1 cellular context compared by ENCODE assay signal in the genomic region with DNA sequence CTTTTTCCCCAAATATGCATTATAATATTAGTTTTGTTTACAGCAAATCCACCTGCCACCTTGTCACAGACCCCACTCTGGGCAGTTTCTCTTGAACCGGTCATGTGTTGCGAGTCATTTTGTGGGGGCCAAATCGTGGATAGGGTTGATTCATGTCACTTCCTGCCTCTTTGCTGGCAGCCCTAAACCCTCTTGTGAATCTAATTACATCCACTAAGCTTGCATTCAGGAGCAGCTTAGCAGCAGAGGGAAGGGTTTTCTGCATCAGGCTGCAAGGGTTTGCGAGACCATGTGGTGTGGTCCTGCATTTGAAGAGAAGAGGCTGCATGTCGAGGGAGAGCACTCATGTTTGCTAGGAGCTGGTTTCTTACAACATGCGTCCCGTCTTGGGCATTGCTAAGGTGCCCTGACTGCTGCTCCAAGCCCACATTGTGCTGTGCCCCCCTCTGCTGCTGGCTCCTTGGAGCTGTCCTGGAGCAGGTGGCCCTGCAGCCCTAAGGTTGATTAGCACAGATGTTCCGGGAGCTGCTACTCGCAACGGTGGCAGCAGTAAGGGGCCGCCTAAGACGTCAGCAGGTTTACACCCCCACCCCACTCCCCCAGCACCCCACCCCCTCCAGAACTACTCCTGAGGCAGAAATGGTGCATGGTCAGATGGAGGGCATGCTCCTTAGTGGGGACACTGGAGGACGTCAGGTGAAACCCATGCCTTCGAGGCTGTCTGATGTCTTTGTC.
TF ChIP-seq lines count a peak whose summit lies in the region.

No MANE protein-coding gene starts in this region.

TF ChIP-seq in GM23338, 12 proteins besides CTCF, POLR2A, EP300 and RAD21:
- TF ChIP-seq, protein P1, sequence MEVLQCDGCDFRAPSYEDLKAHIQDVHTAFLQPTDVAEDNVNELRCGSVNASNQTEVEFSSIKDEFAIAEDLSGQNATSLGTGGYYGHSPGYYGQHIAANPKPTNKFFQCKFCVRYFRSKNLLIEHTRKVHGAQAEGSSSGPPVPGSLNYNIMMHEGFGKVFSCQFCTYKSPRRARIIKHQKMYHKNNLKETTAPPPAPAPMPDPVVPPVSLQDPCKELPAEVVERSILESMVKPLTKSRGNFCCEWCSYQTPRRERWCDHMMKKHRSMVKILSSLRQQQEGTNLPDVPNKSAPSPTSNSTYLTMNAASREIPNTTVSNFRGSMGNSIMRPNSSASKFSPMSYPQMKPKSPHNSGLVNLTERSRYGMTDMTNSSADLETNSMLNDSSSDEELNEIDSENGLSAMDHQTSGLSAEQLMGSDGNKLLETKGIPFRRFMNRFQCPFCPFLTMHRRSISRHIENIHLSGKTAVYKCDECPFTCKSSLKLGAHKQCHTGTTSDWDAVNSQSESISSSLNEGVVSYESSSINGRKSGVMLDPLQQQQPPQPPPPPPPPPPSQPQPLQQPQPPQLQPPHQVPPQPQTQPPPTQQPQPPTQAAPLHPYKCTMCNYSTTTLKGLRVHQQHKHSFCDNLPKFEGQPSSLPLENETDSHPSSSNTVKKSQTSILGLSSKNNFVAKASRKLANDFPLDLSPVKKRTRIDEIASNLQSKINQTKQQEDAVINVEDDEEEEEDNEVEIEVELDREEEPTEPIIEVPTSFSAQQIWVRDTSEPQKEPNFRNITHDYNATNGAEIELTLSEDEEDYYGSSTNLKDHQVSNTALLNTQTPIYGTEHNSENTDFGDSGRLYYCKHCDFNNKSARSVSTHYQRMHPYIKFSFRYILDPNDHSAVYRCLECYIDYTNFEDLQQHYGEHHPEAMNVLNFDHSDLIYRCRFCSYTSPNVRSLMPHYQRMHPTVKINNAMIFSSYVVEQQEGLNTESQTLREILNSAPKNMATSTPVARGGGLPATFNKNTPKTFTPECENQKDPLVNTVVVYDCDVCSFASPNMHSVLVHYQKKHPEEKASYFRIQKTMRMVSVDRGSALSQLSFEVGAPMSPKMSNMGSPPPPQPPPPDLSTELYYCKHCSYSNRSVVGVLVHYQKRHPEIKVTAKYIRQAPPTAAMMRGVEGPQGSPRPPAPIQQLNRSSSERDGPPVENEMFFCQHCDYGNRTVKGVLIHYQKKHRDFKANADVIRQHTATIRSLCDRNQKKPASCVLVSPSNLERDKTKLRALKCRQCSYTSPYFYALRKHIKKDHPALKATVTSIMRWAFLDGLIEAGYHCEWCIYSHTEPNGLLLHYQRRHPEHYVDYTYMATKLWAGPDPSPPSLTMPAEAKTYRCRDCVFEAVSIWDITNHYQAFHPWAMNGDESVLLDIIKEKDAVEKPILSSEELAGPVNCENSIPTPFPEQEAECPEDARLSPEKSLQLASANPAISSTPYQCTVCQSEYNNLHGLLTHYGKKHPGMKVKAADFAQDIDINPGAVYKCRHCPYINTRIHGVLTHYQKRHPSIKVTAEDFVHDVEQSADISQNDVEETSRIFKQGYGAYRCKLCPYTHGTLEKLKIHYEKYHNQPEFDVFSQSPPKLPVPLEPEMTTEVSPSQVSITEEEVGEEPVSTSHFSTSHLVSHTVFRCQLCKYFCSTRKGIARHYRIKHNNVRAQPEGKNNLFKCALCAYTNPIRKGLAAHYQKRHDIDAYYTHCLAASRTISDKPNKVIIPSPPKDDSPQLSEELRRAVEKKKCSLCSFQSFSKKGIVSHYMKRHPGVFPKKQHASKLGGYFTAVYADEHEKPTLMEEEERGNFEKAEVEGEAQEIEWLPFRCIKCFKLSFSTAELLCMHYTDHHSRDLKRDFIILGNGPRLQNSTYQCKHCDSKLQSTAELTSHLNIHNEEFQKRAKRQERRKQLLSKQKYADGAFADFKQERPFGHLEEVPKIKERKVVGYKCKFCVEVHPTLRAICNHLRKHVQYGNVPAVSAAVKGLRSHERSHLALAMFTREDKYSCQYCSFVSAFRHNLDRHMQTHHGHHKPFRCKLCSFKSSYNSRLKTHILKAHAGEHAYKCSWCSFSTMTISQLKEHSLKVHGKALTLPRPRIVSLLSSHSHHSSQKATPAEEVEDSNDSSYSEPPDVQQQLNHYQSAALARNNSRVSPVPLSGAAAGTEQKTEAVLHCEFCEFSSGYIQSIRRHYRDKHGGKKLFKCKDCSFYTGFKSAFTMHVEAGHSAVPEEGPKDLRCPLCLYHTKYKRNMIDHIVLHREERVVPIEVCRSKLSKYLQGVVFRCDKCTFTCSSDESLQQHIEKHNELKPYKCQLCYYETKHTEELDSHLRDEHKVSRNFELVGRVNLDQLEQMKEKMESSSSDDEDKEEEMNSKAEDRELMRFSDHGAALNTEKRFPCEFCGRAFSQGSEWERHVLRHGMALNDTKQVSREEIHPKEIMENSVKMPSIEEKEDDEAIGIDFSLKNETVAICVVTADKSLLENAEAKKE (CRISPR knock-in tag; IDR thresholded peaks at IDR 0.05): no peak
- TF ChIP-seq JUNB (IDR thresholded peaks at IDR 0.05; ENCODE audit: unreplicated experiment) (no peak), ZNF114 (CRISPR knock-in tag; IDR thresholded peaks at IDR 0.05) (no peak), POLR2AphosphoS5 (IDR thresholded peaks at IDR 0.05; ENCODE audit: low read depth) (no peak), STAT1 (IDR thresholded peaks at IDR 0.05; ENCODE audit: unreplicated experiment) (no peak), EZH2 (IDR thresholded peaks at IDR 0.05; ENCODE audit: low read depth, unreplicated experiment) (no peak), EZH2phosphoT487 (IDR thresholded peaks at IDR 0.05; ENCODE audit: unreplicated experiment) (no peak), NANOG (IDR thresholded peaks at IDR 0.05; ENCODE audit: borderline replicate concordance) (no peak), ZNF331 (CRISPR knock-in tag; IDR thresholded peaks at IDR 0.05; ENCODE audit: low read depth) (no peak), CREB1 (CRISPR knock-in tag; IDR thresholded peaks at IDR 0.05; ENCODE audit: low read depth) (no peak)
- TF ChIP-seq, protein P2, sequence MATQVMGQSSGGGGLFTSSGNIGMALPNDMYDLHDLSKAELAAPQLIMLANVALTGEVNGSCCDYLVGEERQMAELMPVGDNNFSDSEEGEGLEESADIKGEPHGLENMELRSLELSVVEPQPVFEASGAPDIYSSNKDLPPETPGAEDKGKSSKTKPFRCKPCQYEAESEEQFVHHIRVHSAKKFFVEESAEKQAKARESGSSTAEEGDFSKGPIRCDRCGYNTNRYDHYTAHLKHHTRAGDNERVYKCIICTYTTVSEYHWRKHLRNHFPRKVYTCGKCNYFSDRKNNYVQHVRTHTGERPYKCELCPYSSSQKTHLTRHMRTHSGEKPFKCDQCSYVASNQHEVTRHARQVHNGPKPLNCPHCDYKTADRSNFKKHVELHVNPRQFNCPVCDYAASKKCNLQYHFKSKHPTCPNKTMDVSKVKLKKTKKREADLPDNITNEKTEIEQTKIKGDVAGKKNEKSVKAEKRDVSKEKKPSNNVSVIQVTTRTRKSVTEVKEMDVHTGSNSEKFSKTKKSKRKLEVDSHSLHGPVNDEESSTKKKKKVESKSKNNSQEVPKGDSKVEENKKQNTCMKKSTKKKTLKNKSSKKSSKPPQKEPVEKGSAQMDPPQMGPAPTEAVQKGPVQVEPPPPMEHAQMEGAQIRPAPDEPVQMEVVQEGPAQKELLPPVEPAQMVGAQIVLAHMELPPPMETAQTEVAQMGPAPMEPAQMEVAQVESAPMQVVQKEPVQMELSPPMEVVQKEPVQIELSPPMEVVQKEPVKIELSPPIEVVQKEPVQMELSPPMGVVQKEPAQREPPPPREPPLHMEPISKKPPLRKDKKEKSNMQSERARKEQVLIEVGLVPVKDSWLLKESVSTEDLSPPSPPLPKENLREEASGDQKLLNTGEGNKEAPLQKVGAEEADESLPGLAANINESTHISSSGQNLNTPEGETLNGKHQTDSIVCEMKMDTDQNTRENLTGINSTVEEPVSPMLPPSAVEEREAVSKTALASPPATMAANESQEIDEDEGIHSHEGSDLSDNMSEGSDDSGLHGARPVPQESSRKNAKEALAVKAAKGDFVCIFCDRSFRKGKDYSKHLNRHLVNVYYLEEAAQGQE (IDR thresholded peaks at IDR 0.05; ENCODE audit: unreplicated experiment): no peak
- TF ChIP-seq, protein P3, sequence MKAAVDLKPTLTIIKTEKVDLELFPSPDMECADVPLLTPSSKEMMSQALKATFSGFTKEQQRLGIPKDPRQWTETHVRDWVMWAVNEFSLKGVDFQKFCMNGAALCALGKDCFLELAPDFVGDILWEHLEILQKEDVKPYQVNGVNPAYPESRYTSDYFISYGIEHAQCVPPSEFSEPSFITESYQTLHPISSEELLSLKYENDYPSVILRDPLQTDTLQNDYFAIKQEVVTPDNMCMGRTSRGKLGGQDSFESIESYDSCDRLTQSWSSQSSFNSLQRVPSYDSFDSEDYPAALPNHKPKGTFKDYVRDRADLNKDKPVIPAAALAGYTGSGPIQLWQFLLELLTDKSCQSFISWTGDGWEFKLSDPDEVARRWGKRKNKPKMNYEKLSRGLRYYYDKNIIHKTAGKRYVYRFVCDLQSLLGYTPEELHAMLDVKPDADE (IDR thresholded peaks at IDR 0.05): no peak
